In the genomic region with DNA sequence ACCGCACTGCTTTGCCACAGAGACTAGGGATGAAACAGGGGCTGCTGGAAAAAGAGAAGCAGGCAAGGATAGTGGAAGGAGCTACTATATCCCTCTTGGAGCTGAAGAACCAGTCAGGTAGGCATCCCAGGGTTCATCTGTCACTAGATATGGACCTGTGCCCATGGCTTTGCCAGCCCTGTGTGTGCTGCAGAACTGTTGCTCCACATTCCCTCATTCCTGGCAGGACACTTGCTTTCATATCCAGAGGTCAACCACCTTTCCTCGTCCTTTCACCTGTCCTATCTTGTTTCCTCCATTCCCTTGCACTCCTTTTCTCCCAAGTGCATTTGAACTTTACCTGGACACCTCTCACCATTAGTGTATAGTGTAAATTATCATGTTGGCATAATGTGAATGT, we compare ENCODE assay signal across 14 cellular contexts. TPM values are rescaled to one million over a fixed set of nuclear protein-coding genes. Genes with fewer than 3 reads are reported as not detected.
DNase-seq lines count a peak whose midpoint lies in the region; ATAC-seq and TF ChIP-seq lines count a peak whose summit lies in the region.
"Had no signal": no experiment of that assay in that cellular context is flagged by ENCODE, and none has a peak within 500 bp of the region (broad histone marks: within the 10 kb centered on the region; RNA-seq: fewer than 3 reads in every experiment).

No MANE protein-coding gene starts in this region.

- peaks cover 70% of the 10 kb centered on the region for H3K4me1 Mint-ChIP-seq in activated CD8-positive, alpha-beta memory T cell treated with anti-CD3 and anti-CD28 coated beads, Interleukin-2, amount 10 ng/mL, durations not matched to agents 7 days and 5 days

- H3K27me3 Mint-ChIP-seq in activated CD8-positive, alpha-beta memory T cell treated with anti-CD3 and anti-CD28 coated beads, Interleukin-2, amount 10 ng/mL, durations not matched to agents 7 days and 5 days = no peaks in the 10 kb centered on the region

- H3K4me3 ChIP-seq in spleen = no peak overlapping the region
- H3K4me3 ChIP-seq: sigmoid colon, suprapubic skin had no signal

- no peaks in the 10 kb centered on the region for H3K9me3 Mint-ChIP-seq in activated CD8-positive, alpha-beta memory T cell treated with anti-CD3 and anti-CD28 coated beads, Interleukin-2, amount 10 ng/mL, durations not matched to agents 7 days and 5 days (ENCODE audit: low read depth)

- H3K27me3 ChIP-seq in spleen (replicated peaks in 1 of 7) = no peaks in the 10 kb centered on the region
- H3K27me3 ChIP-seq: sigmoid colon, suprapubic skin had no signal

- TF ChIP-seq CTCF in VCaP (conservative IDR thresholded peaks at IDR 0.05) = no peak
- no peak for TF ChIP-seq CTCF in spleen (IDR thresholded peaks at IDR 0.05 in 8 of 11, conservative IDR thresholded peaks at IDR 0.05 in 3 of 11)

- H3K36me3 ChIP-seq in spleen = peaks cover 0 to 30% (median 4%) of the 10 kb centered on the region in 6 donors

- H3K27ac ChIP-seq in VCaP (peak overlapping the region; percentile 90), spleen (peak overlapping the region; percentile 22 to 99 (median 70))
- H3K27ac ChIP-seq: sigmoid colon, suprapubic skin had no signal

- H3K9me3 ChIP-seq in spleen = no peaks in the 10 kb centered on the region
- H3K9me3 ChIP-seq: sigmoid colon, suprapubic skin had no signal

- H3K4me1 ChIP-seq in spleen = peaks cover 60 to 100% (median 97%) of the 10 kb centered on the region in 6 donors

- H3K4me3 Mint-ChIP-seq in activated CD8-positive, alpha-beta memory T cell treated with anti-CD3 and anti-CD28 coated beads, Interleukin-2, amount 10 ng/mL, durations not matched to agents 7 days and 5 days = peak overlapping the region; percentile 62

- 70 to 88% (median 78%) methylated on average over 2 of the region's 2 CpGs for WGBS in spleen, 5 donors

- no peak for TF ChIP-seq POLR2A in spleen (IDR thresholded peaks at IDR 0.05)

- DNase-seq in activated CD8-positive, alpha-beta memory T cell treated with anti-CD3 and anti-CD28 coated beads, Interleukin-2, amount 10 ng/mL, durations not matched to agents 7 days and 5 days = no peak
- no peak for DNase-seq in activated CD8-positive, alpha-beta memory T cell treated with anti-CD3 and anti-CD28 coated beads, Interleukin-2, amount 50 U/mL, for 48 hours
- DNase-seq in left ventricle myocardium superior (peak; percentile 36), spleen (no peak), OCI-M2 (lab: John Stamatoyannopoulos, UW; ENCODE audit: unreplicated experiment) (no peak), iPS-NIHi11 (ENCODE audit: low spot score) (no peak), GF-D8 (lab: John Stamatoyannopoulos, UW) (no peak)
- DNase-seq: effector CD8-positive, alpha-beta T cell; foreskin melanocyte; NCI-H2029; NCI-H526 treated with DMSO at 0.1 percent for 48 hours; sigmoid colon had no signal

- peaks cover 24% of the 10 kb centered on the region for H3K36me3 Mint-ChIP-seq in activated CD8-positive, alpha-beta memory T cell treated with anti-CD3 and anti-CD28 coated beads, Interleukin-2, amount 10 ng/mL, durations not matched to agents 7 days and 5 days

- H3K27ac Mint-ChIP-seq in activated CD8-positive, alpha-beta memory T cell treated with anti-CD3 and anti-CD28 coated beads, Interleukin-2, amount 10 ng/mL, durations not matched to agents 7 days and 5 days = peak overlapping the region; percentile 55

- intact Hi-C loops in left ventricle myocardium superior (cut with micrococcal nuclease) (no loop called here), spleen (cut with DNase I; ENCODE audit: low total_unique reads) (loop anchor here (10.0 kb wide), 2 partner anchors 47 to 87 kb away; no protein-coding TSS in a partner anchor)

- ATAC-seq in activated CD8-positive, alpha-beta memory T cell treated with anti-CD3 and anti-CD28 coated beads, Interleukin-2, amount 10 ng/mL, durations not matched to agents 7 days and 5 days = no peak
- ATAC-seq in left ventricle myocardium superior = peak; percentile 90

- CTCF ChIA-PET in activated CD8-positive, alpha-beta memory T cell treated with anti-CD3 and anti-CD28 coated beads, Interleukin-2, amount 10 ng/mL, durations not matched to agents 7 days and 5 days (lab: Charles Lee) = interaction anchor here (5.4 kb wide), 1 partner anchor 136 kb away, joined by 22 read pairs; no protein-coding TSS in a partner anchor

RNA-seq across cellular contexts. Expression of gene SNRK, which starts 12.0 kb away (rescaled TPM):
- 10 to 100 TPM; 47.7 to 57.2 TPM for total RNA-seq in activated CD8-positive, alpha-beta memory T cell treated with anti-CD3 and anti-CD28 coated beads, Interleukin-2, amount 10 ng/mL, durations not matched to agents 7 days and 5 days
- total RNA-seq in left ventricle myocardium superior = 23.6 TPM
- 100 to 1,000 TPM in 4 of 7 donors, 10 to 100 TPM in 3; 83.7 to 121 (median 106) TPM for total RNA-seq in spleen
- 10 to 100 TPM; 12.0 to 17.9 (median 12.8) TPM for polyA plus RNA-seq in spleen
